In the genomic region with DNA sequence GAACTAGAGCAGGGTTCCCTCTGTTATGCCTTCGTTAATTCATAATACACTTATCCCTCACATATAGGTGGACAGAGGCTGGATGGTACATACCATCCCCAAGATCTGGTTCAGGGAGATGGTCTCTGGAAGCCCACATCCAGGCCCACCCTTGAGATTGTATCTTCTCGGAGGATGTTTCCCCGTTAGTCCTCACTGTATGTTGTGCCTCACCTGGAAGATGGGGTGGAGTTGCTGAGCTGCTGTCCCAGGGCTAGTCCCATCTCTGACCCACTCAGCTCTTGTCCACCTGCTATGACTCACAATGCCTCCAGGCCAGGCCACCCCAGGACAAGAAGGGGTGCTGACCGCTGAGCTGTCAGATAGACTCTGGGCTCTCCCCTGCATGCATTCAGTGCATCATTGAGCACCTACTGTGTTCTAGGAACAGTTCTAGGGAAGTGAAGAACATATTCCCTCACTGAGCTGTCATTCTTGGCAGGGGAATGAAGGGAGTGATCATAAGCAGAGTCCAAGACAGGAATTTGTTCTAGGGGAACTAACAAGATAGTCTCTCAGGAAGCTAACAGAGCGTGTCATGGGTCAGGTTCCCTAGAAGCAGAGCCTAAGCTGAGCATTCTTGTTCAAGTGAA, we compare ENCODE assay signal across 12 cellular contexts. TPM values are rescaled to one million over a fixed set of nuclear protein-coding genes. Genes with fewer than 3 reads are reported as not detected.
A peak's percentile ranks its signal among the peaks of the same experiment; 100 is the strongest.
DNase-seq lines count a peak whose midpoint lies in the region; ATAC-seq and TF ChIP-seq lines count a peak whose summit lies in the region.
"Had no signal": no experiment of that assay in that cellular context is flagged by ENCODE, and none has a peak within 500 bp of the region (broad histone marks: within the 10 kb centered on the region; RNA-seq: fewer than 3 reads in every experiment).

CBY3 (minus strand) TSS at position 255 of the 632 bp plus-strand sequence; CDS start at position 139, 116 bp downstream.

- no peaks in the 10 kb centered on the region for H3K9me3 Mint-ChIP-seq in activated naive CD8-positive, alpha-beta T cell treated with anti-CD3 and anti-CD28 coated beads, Interleukin-2, amount 10 ng/mL, durations not matched to agents 7 days and 5 days
- peaks cover 0 to 3% (median 0%) of the 10 kb centered on the region in 7 donors for H3K9me3 Mint-ChIP-seq in naive B cell

- H3K27me3 Mint-ChIP-seq in activated naive CD8-positive, alpha-beta T cell treated with anti-CD3 and anti-CD28 coated beads, Interleukin-2, amount 10 ng/mL, durations not matched to agents 7 days and 5 days = no peaks in the 10 kb centered on the region
- no peaks in the 10 kb centered on the region for H3K27me3 Mint-ChIP-seq in naive B cell

- no peak within 1 kb of the TSS for H3K27ac ChIP-seq in HEK293 (ENCODE audit: extremely low read depth, low read depth, low read length)

- peak within 1 kb of the TSS; percentile 52 for H3K4me3 Mint-ChIP-seq in activated naive CD8-positive, alpha-beta T cell treated with anti-CD3 and anti-CD28 coated beads, Interleukin-2, amount 10 ng/mL, durations not matched to agents 7 days and 5 days
- peak within 1 kb of the TSS; percentile 72 to 97 (median 82) for H3K4me3 Mint-ChIP-seq in naive B cell

- H3K36me3 Mint-ChIP-seq in activated naive CD8-positive, alpha-beta T cell treated with anti-CD3 and anti-CD28 coated beads, Interleukin-2, amount 10 ng/mL, durations not matched to agents 7 days and 5 days = peaks cover 12% of the 10 kb centered on the region
- H3K36me3 Mint-ChIP-seq in naive B cell = no peaks in the 10 kb centered on the region

- no peaks in the 10 kb centered on the region for H3K9me3 ChIP-seq in HEK293 (ENCODE audit: control insufficient read depth, insufficient read depth, low read depth, low read length)

- peak within 1 kb of the TSS; percentile 62 for H3K27ac Mint-ChIP-seq in activated naive CD8-positive, alpha-beta T cell treated with anti-CD3 and anti-CD28 coated beads, Interleukin-2, amount 10 ng/mL, durations not matched to agents 7 days and 5 days
- peak within 1 kb of the TSS; percentile 25 to 84 (median 59) for H3K27ac Mint-ChIP-seq in naive B cell

- no peaks in the 10 kb centered on the region for H3K4me1 ChIP-seq in HEK293 (ENCODE audit: control insufficient read depth, insufficient read depth, low read length)

- no peak for TF ChIP-seq CTCF in HEK293 (tag by site-specific recombination; IDR thresholded peaks at IDR 0.05)

- POLR2A ChIA-PET in HEK293 (lab: Yijun Ruan, JAX) = interaction anchor here (0.5 to 0.9 kb wide), 3 partner anchors 9 to 57 kb away, joined by 3 to 6 read pairs (median 4); no protein-coding TSS in a partner anchor
- POLR2A ChIA-PET in activated naive CD8-positive, alpha-beta T cell treated with anti-CD3 and anti-CD28 coated beads, Interleukin-2, amount 10 ng/mL, durations not matched to agents 7 days and 5 days (lab: Charles Lee) = interaction anchor here (0.8 kb wide), 1 partner anchor 21 kb away, joined by 3 read pairs; no protein-coding TSS in a partner anchor

- H3K4me3 ChIP-seq in HEK293 (ENCODE audit: low read depth, low read length) = no peak within 1 kb of the TSS

- H3K36me3 ChIP-seq in HEK293 (ENCODE audit: control insufficient read depth in 2 of 2, insufficient read depth in 1 of 2, low read length in 2 of 2) = no peaks in the 10 kb centered on the region; a peak in 1 of 3 replicates

- no peak for ATAC-seq in activated naive CD8-positive, alpha-beta T cell treated with anti-CD3 and anti-CD28 coated beads, Interleukin-2, amount 10 ng/mL, durations not matched to agents 7 days and 5 days (ENCODE audit: low read depth)
- no peak for ATAC-seq in naive B cell (ENCODE audit: low read depth in 2 of 2)
- ATAC-seq in GM19035 (IDR thresholded peaks at IDR 0.05; ENCODE audit: unreplicated experiment) = no peak
- ATAC-seq in HG03095 (IDR thresholded peaks at IDR 0.05; ENCODE audit: unreplicated experiment) = no peak

- DNase-seq in CD1c-positive myeloid dendritic cell (ENCODE audit: extremely low spot score) = peak; percentile 38
- no peak for DNase-seq in activated naive CD8-positive, alpha-beta T cell treated with anti-CD3 and anti-CD28 coated beads, Interleukin-2, amount 10 ng/mL, durations not matched to agents 7 days and 5 days
- no peak for DNase-seq in naive B cell
- no peak for DNase-seq in iPS-NIHi11 (ENCODE audit: low spot score)
- no peak for DNase-seq in hypothalamus (lab: John Stamatoyannopoulos, UW)
- DNase-seq: activated effector memory CD4-positive, alpha-beta T cell treated with anti-CD3 and anti-CD28 coated beads, Interleukin-2, amount 50 U/mL, for 16 hours; COR-L47; effector memory CD4-positive, alpha-beta T cell; hippocampal formation had no signal

- H3K4me1 Mint-ChIP-seq in activated naive CD8-positive, alpha-beta T cell treated with anti-CD3 and anti-CD28 coated beads, Interleukin-2, amount 10 ng/mL, durations not matched to agents 7 days and 5 days = peaks cover 13% of the 10 kb centered on the region
- H3K4me1 Mint-ChIP-seq in naive B cell = peaks cover 25 to 30% (median 27%) of the 10 kb centered on the region in 3 donors

- CTCF ChIA-PET in HEK293 (lab: Yijun Ruan, JAX) = interaction anchor here (0.5 to 1.1 kb wide), 5 partner anchors 11 to 224 kb away, joined by 3 to 5 read pairs (median 3); no protein-coding TSS in a partner anchor

TF ChIP-seq in HEK293, 187 proteins besides CTCF, POLR2A, EP300 and RAD21:
- TF ChIP-seq, protein P1, sequence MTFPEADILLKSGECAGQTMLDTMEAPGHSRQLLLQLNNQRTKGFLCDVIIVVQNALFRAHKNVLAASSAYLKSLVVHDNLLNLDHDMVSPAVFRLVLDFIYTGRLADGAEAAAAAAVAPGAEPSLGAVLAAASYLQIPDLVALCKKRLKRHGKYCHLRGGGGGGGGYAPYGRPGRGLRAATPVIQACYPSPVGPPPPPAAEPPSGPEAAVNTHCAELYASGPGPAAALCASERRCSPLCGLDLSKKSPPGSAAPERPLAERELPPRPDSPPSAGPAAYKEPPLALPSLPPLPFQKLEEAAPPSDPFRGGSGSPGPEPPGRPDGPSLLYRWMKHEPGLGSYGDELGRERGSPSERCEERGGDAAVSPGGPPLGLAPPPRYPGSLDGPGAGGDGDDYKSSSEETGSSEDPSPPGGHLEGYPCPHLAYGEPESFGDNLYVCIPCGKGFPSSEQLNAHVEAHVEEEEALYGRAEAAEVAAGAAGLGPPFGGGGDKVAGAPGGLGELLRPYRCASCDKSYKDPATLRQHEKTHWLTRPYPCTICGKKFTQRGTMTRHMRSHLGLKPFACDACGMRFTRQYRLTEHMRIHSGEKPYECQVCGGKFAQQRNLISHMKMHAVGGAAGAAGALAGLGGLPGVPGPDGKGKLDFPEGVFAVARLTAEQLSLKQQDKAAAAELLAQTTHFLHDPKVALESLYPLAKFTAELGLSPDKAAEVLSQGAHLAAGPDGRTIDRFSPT (tag by site-specific recombination; IDR thresholded peaks at IDR 0.05) = no peak
- no peak for TF ChIP-seq ZNF529 (tag by site-specific recombination; IDR thresholded peaks at IDR 0.05; ENCODE audit: insufficient replicate concordance)
- TF ChIP-seq ZNF112 (tag by site-specific recombination; IDR thresholded peaks at IDR 0.05) = no peak
- peak; percentile 15; the same call in 1 of the 2 replicates for TF ChIP-seq ZNF600 (tag by site-specific recombination; IDR thresholded peaks at IDR 0.05)

RNA-seq across cellular contexts. Expression of gene CBY3, which starts in this region (rescaled TPM):
- total RNA-seq in activated naive CD8-positive, alpha-beta T cell treated with anti-CD3 and anti-CD28 coated beads, Interleukin-2, amount 10 ng/mL, durations not matched to agents 7 days and 5 days = under 1 TPM in 1 of 2 experiments, not detected in 1; 0.40 TPM
- polyA plus RNA-seq in naive B cell (ENCODE audit: low read depth in 6 of 6) = under 1 TPM in 1 of 6 donors, not detected in 5; 0.39 TPM
